ENCODE assay signal across 8 cellular contexts in genomic region chr4:82428969-82429727, GRCh38. TPM values are rescaled to one million over a fixed set of nuclear protein-coding genes. Genes with fewer than 3 reads are reported as not detected.
DNase-seq lines count a peak whose midpoint lies in the region; ATAC-seq and TF ChIP-seq lines count a peak whose summit lies in the region.

No MANE protein-coding gene starts in this region.

- peak overlapping the region; percentile 98 to 100 (median 99) for H3K4me3 Mint-ChIP-seq in naive thymus-derived CD4-positive, alpha-beta T cell
- peak overlapping the region; percentile 97 to 100 for H3K4me3 Mint-ChIP-seq in stimulated activated naive B cell treated with anti-CD40 and anti-IgM and Interleukin-4, amounts not matched to agents 10 μg/mL and 1 μg/mL and 100 μg/mL, for 72 hours

- no peaks in the 10 kb centered on the region for H3K27me3 ChIP-seq in DND-41 (ENCODE audit: insufficient read depth, low read length, poor library complexity)
- H3K27me3 ChIP-seq in PC-9 (ENCODE audit: insufficient read depth, low read depth): no peaks in the 10 kb centered on the region
- H3K27me3 ChIP-seq in esophagus squamous epithelium: no peaks in the 10 kb centered on the region
- H3K27me3 ChIP-seq in naive thymus-derived CD4-positive, alpha-beta T cell (ENCODE audit: control insufficient read depth in 2 of 2, insufficient read depth in 2 of 2, low read length in 2 of 2): no peaks in the 10 kb centered on the region

- peaks cover 75% of the 10 kb centered on the region for H4K20me1 ChIP-seq in DND-41 (ENCODE audit: insufficient read depth, low read length)
- peaks cover 54% of the 10 kb centered on the region for H4K20me1 ChIP-seq in PC-9 (ENCODE audit: insufficient read depth)

- H3F3A ChIP-seq in PC-9 (ENCODE audit: insufficient read depth, low read depth): peaks cover 46% of the 10 kb centered on the region

- H3K36me3 Mint-ChIP-seq in naive thymus-derived CD4-positive, alpha-beta T cell: peaks cover 4 to 52% (median 44%) of the 10 kb centered on the region in 5 donors
- peaks cover 36 to 66% of the 10 kb centered on the region in 2 donors for H3K36me3 Mint-ChIP-seq in stimulated activated naive B cell treated with anti-CD40 and anti-IgM and Interleukin-4, amounts not matched to agents 10 μg/mL and 1 μg/mL and 100 μg/mL, for 72 hours

- H3K4me2 ChIP-seq in DND-41 (ENCODE audit: insufficient read depth, low read length) (peak overlapping the region; percentile 89), PC-9 (peak overlapping the region; percentile 98)

- intact Hi-C loops in PC-9 (cut with micrococcal nuclease; ENCODE audit: unreplicated experiment) (loop anchor here (1.0 kb wide), 3 partner anchors 55 to 471 kb away; partner anchors contain the start of gene THAP9), esophagus squamous epithelium (cut with DNase I) (loop anchor here (2.0 kb wide), 1 partner anchor 56 kb away; the partner anchor contains the start of gene HNRNPD)
- intact Hi-C loops in naive thymus-derived CD4-positive, alpha-beta T cell (cut with micrococcal nuclease): loop anchor here (1.0 to 10.0 kb wide), 9 partner anchors 55 to 1026 kb away; partner anchors contain the start of genes COPS4 (in 1 of the 2), COQ2 (in 1 of the 2), HELQ (in 1 of the 2) and LIN54 (in 1 of the 2)

- TF ChIP-seq POLR2A in esophagus squamous epithelium (IDR thresholded peaks at IDR 0.05): peak in 3 of 4 donors; percentile 24 to 83 (median 69)

- WGBS in esophagus squamous epithelium, 2 donors: 0% methylated on average over 14 to 24 of the region's 83 CpGs

- H3K27ac Mint-ChIP-seq in naive thymus-derived CD4-positive, alpha-beta T cell: peak overlapping the region; percentile 98 to 100 (median 99)
- peak overlapping the region; percentile 100 for H3K27ac Mint-ChIP-seq in stimulated activated naive B cell treated with anti-CD40 and anti-IgM and Interleukin-4, amounts not matched to agents 10 μg/mL and 1 μg/mL and 100 μg/mL, for 72 hours

- POLR2A ChIA-PET in PC-9 (lab: Charles Lee; ENCODE audit: unreplicated experiment): interaction anchor here (0.6 kb wide), 2 partner anchors 55 to 342 kb away, joined by 7 to 50 read pairs; partner anchors contain the start of gene HNRNPD
- POLR2A ChIA-PET in naive thymus-derived CD4-positive, alpha-beta T cell (lab: Charles Lee): interaction anchor here (0.5 to 4.2 kb wide), 35 partner anchors 9 to 1905 kb away, joined by 3 to 95 read pairs (median 5); partner anchors contain the start of genes ABRAXAS1, COPS4, HELQ and HNRNPD

- H3K9me3 Mint-ChIP-seq in naive thymus-derived CD4-positive, alpha-beta T cell: peaks cover 0 to 5% (median 0%) of the 10 kb centered on the region in 11 donors
- H3K9me3 Mint-ChIP-seq in stimulated activated naive B cell treated with anti-CD40 and anti-IgM and Interleukin-4, amounts not matched to agents 10 μg/mL and 1 μg/mL and 100 μg/mL, for 72 hours: no peaks in the 10 kb centered on the region

- peak overlapping the region; percentile 99 for H3K27ac ChIP-seq in DND-41 (ENCODE audit: low read length)
- peak overlapping the region; percentile 87 for H3K27ac ChIP-seq in PC-9
- H3K27ac ChIP-seq in esophagus squamous epithelium: peak overlapping the region; percentile 97 to 100 (median 98)
- H3K27ac ChIP-seq in naive thymus-derived CD4-positive, alpha-beta T cell (ENCODE audit: low read depth, low read length): peak overlapping the region; percentile 99

- peak overlapping the region; percentile 81 for H2AFZ ChIP-seq in DND-41 (ENCODE audit: low read depth, low read length)
- peak overlapping the region; percentile 88 for H2AFZ ChIP-seq in PC-9

- peak overlapping the region; percentile 100 for H3K9ac ChIP-seq in DND-41 (ENCODE audit: low read depth, low read length)

- H3K79me2 ChIP-seq in DND-41 (ENCODE audit: insufficient read depth, low read length): peaks cover 86% of the 10 kb centered on the region
- peaks cover 86% of the 10 kb centered on the region for H3K79me2 ChIP-seq in PC-9 (ENCODE audit: low read depth)

- ATAC-seq in DND-41 (ENCODE audit: insufficient read depth, low read depth) (peak; percentile 64), GM21737 (IDR thresholded peaks at IDR 0.05; ENCODE audit: unreplicated experiment) (peak; percentile 53)
- ATAC-seq in naive thymus-derived CD4-positive, alpha-beta T cell: peak; percentile 79
- peak; percentile 62 to 69 for ATAC-seq in stimulated activated naive B cell treated with anti-CD40 and anti-IgM and Interleukin-4, amounts not matched to agents 10 μg/mL and 1 μg/mL and 100 μg/mL, for 72 hours (replicated peaks)

- DNase-seq in DND-41 (peak; percentile 95), KG1 (lab: John Stamatoyannopoulos, UW) (peak; percentile 96), PC-9 (peak; percentile 68 to 87), esophagus squamous epithelium (lab: John Stamatoyannopoulos, UW) (peak; percentile 58)
- peak; percentile 95 to 96 for DNase-seq in activated T-cell treated with anti-CD3 and anti-CD28 coated beads, Interleukin-2, amount 50 U/mL, for 48 hours
- peak; percentile 90 to 99 (median 94) for DNase-seq in naive thymus-derived CD4-positive, alpha-beta T cell
- peak; percentile 89 for DNase-seq in stimulated activated naive B cell treated with anti-CD40 and anti-IgM and Interleukin-4, amounts not matched to agents 10 μg/mL and 1 μg/mL and 100 μg/mL, for 72 hours

- peaks cover 0 to 2% (median 0%) of the 10 kb centered on the region in 5 donors for H3K27me3 Mint-ChIP-seq in naive thymus-derived CD4-positive, alpha-beta T cell
- peaks cover 0 to 4% of the 10 kb centered on the region in 2 donors for H3K27me3 Mint-ChIP-seq in stimulated activated naive B cell treated with anti-CD40 and anti-IgM and Interleukin-4, amounts not matched to agents 10 μg/mL and 1 μg/mL and 100 μg/mL, for 72 hours

- peaks cover 40 to 81% (median 69%) of the 10 kb centered on the region in 7 donors for H3K4me1 Mint-ChIP-seq in naive thymus-derived CD4-positive, alpha-beta T cell
- peaks cover 27 to 54% of the 10 kb centered on the region in 2 donors for H3K4me1 Mint-ChIP-seq in stimulated activated naive B cell treated with anti-CD40 and anti-IgM and Interleukin-4, amounts not matched to agents 10 μg/mL and 1 μg/mL and 100 μg/mL, for 72 hours

- BruUV-seq in PC-9 (replicated peaks; lab: Mats Ljungman, UMichigan): no TSS peak

- TF ChIP-seq CTCF in DND-41 (IDR thresholded peaks at IDR 0.05; ENCODE audit: borderline replicate concordance, extremely low read depth, low read length, poor library complexity, severe bottlenecking): peak; percentile 88
- peak; percentile 77 for TF ChIP-seq CTCF in PC-9 (conservative IDR thresholded peaks at IDR 0.05)
- TF ChIP-seq CTCF in esophagus squamous epithelium (IDR thresholded peaks at IDR 0.05): peak; percentile 90 to 100 (median 98)

- H3K36me3 ChIP-seq in DND-41 (ENCODE audit: insufficient read depth, low read length) (peaks cover 71% of the 10 kb centered on the region), PC-9 (ENCODE audit: low read depth) (peaks cover 44% of the 10 kb centered on the region), esophagus squamous epithelium (peaks cover 1 to 40% (median 26%) of the 10 kb centered on the region in 3 donors)
- peaks cover 17 to 35% (median 29%) of the 10 kb centered on the region in 3 experiments for H3K36me3 ChIP-seq in naive thymus-derived CD4-positive, alpha-beta T cell (ENCODE audit: control insufficient read depth in 2 of 3, insufficient read depth in 3 of 3, low read length in 3 of 3)

- peak overlapping the region; percentile 93 to 98 for H3K4me3 ChIP-seq in DND-41 (ENCODE audit: low read depth in 1 of 2, low read length in 2 of 2)
- H3K4me3 ChIP-seq in PC-9: peak overlapping the region; percentile 97
- peak overlapping the region; percentile 81 to 95 (median 85) for H3K4me3 ChIP-seq in esophagus squamous epithelium
- peak overlapping the region; percentile 96 for H3K4me3 ChIP-seq in naive thymus-derived CD4-positive, alpha-beta T cell (ENCODE audit: low read length)

- peaks cover 61% of the 10 kb centered on the region for H3K4me1 ChIP-seq in DND-41 (ENCODE audit: insufficient read depth, low read length)
- peaks cover 47% of the 10 kb centered on the region for H3K4me1 ChIP-seq in PC-9 (replicated peaks; ENCODE audit: insufficient read depth)
- peaks cover 6 to 66% (median 31%) of the 10 kb centered on the region in 3 donors for H3K4me1 ChIP-seq in esophagus squamous epithelium
- H3K4me1 ChIP-seq in naive thymus-derived CD4-positive, alpha-beta T cell (ENCODE audit: control insufficient read depth in 2 of 2, insufficient read depth in 2 of 2, low read length in 2 of 2): peaks cover 28 to 39% of the 10 kb centered on the region in 2 donors

- H3K9me2 ChIP-seq in PC-9 (ENCODE audit: insufficient read depth): no peaks in the 10 kb centered on the region

- H3K9me3 ChIP-seq in DND-41 (ENCODE audit: insufficient read depth, low read length, severe bottlenecking): no peaks in the 10 kb centered on the region
- no peaks in the 10 kb centered on the region for H3K9me3 ChIP-seq in PC-9 (ENCODE audit: insufficient read depth, low read depth)
- H3K9me3 ChIP-seq in esophagus squamous epithelium: no peaks in the 10 kb centered on the region
- no peaks in the 10 kb centered on the region for H3K9me3 ChIP-seq in naive thymus-derived CD4-positive, alpha-beta T cell (ENCODE audit: control insufficient read depth in 2 of 3, low read length in 3 of 3)

- CTCF ChIA-PET in PC-9 (lab: Charles Lee): interaction anchor here (0.7 to 0.9 kb wide), 2 partner anchors 34 to 56 kb away, joined by 3 read pairs; no protein-coding TSS in a partner anchor
- CTCF ChIA-PET in naive thymus-derived CD4-positive, alpha-beta T cell (lab: Charles Lee): interaction anchor here (0.8 to 2.7 kb wide), 9 partner anchors 10 to 1023 kb away, joined by 3 to 18 read pairs (median 4); partner anchors contain the start of gene HNRNPD

RNA-seq across cellular contexts. Expression of gene HNRNPDL, which starts 1.1 kb away (rescaled TPM):
- total RNA-seq in PC-9 (2021) (179 and 193 TPM in 2 replicates), esophagus squamous epithelium (100 to 1,000 TPM in 3 of 4 donors, 10 to 100 TPM in 1; 69.1 to 201 (median 133) TPM)
- 100 to 1,000 TPM; 297 to 440 (median 423) TPM for total RNA-seq in naive thymus-derived CD4-positive, alpha-beta T cell
- 100 to 1,000 TPM; 255 to 283 TPM for polyA plus RNA-seq in naive thymus-derived CD4-positive, alpha-beta T cell

RNA-seq across cellular contexts. Expression of gene ENOPH1, which starts 1.2 kb away (rescaled TPM):
- total RNA-seq in PC-9 (2021): 19.8 and 22.3 TPM in 2 replicates
- 10 to 100 TPM; 21.3 to 39.8 (median 29.9) TPM for total RNA-seq in esophagus squamous epithelium
- 10 to 100 TPM; 16.3 to 36.5 (median 24.3) TPM for total RNA-seq in naive thymus-derived CD4-positive, alpha-beta T cell
- 10 to 100 TPM; 45.3 to 45.6 TPM for polyA plus RNA-seq in naive thymus-derived CD4-positive, alpha-beta T cell

RNA-seq across cellular contexts. Expression of gene HNRNPD, which starts 55.4 kb away (rescaled TPM):
- total RNA-seq in PC-9 (2021) (165 and 221 TPM in 2 replicates), esophagus squamous epithelium (100 to 1,000 TPM in 1 of 4 donors, 10 to 100 TPM in 3; 49.9 to 105 (median 71.0) TPM)
- 100 to 1,000 TPM; 200 to 355 (median 238) TPM for total RNA-seq in naive thymus-derived CD4-positive, alpha-beta T cell
- polyA plus RNA-seq in naive thymus-derived CD4-positive, alpha-beta T cell: 100 to 1,000 TPM; 249 to 315 TPM

Comparison
In these comparisons a context has a peak if more than half of its experiments do, and no peak if none do; other contexts are left out.
1. Peak in every context shown above with its lines: DNase-seq, ATAC-seq, H3K4me3 ChIP-seq and H3K27ac ChIP-seq.